8 cellular contexts compared by ENCODE assay signal in the genomic region with DNA sequence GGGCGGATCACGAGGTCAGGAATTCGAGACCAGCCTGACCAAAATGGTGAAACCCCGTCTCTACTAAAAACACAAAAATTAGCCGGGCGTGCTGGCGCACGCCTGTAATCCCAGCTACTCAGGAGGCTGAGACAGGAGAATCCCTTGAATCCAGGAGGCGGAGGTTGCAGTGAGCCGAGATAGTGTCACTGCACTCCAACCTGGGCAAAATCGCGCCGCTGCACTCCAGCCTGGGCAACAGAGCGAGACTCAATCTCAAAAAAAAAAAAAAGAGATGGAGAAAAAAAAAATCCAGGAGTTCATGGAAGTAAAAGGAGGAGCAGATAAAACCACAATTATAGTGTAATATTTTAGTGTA.
DNase-seq lines count a peak whose midpoint lies in the region; ATAC-seq, FAIRE-seq and TF ChIP-seq lines count a peak whose summit lies in the region.
"Not testable (repeated sequence)": the region's sequence is repeated elsewhere in the genome, so short reads cannot be mapped to it uniquely, and the experiment has no call there.

No MANE protein-coding gene starts in this region.

- not testable (repeated sequence) for H4K20me1 ChIP-seq in GM23338 (replicated peaks; ENCODE audit: insufficient read depth); PC-3 (ENCODE audit: low read length); HepG2 (ENCODE audit: insufficient read depth, low read length); smooth muscle cell (ENCODE audit: low read depth)

- H2AFZ ChIP-seq in GM23338; HepG2 (ENCODE audit: low read length): not testable (repeated sequence)
- H2AFZ ChIP-seq in PC-3 (ENCODE audit: low read length) (peak overlapping the region; percentile 56), smooth muscle cell (ENCODE audit: low read depth) (peak overlapping the region; percentile 94)

- TF ChIP-seq CTCF in A549 (IDR thresholded peaks at IDR 0.05); GM23338 (conservative IDR thresholded peaks at IDR 0.05; ENCODE audit: low read depth in 2 of 2); HFF-Myc (IDR thresholded peaks at IDR 0.05; ENCODE audit: low read depth, low read length, missing control alignments); PC-3 (conservative IDR thresholded peaks at IDR 0.05; ENCODE audit: low read depth, low read length); MCF 10A (IDR thresholded peaks at IDR 0.05; ENCODE audit: unreplicated experiment); HepG2 (CRISPR knock-in tag; IDR thresholded peaks at IDR 0.05); smooth muscle cell (IDR thresholded peaks at IDR 0.05; ENCODE audit: borderline replicate concordance, insufficient read depth, poor library complexity, severe bottlenecking): not testable (repeated sequence)

- H3K4me3 ChIP-seq in A549 (peak overlapping the region; percentile 60), HFF-Myc (replicated peaks; ENCODE audit: low read depth, low read length) (peak overlapping the region; percentile 49; the same call in 1 of the 2 replicates), PC-3 (ENCODE audit: low read length) (peak overlapping the region; percentile 68), SJCRH30 (peak overlapping the region; percentile 50), HepG2 (replicated peaks in 1 of 3; ENCODE audit: insufficient read depth in 1 of 3, low read depth in 2 of 3, low read length in 3 of 3) (peak overlapping the region in 2 of 3 experiments; percentile 58 to 71; a peak in 2 of 6 replicates)
- H3K4me3 ChIP-seq in GM23338, smooth muscle cell: not testable (repeated sequence)

- TF ChIP-seq EP300 in A549 (IDR thresholded peaks at IDR 0.05); HepG2 (IDR thresholded peaks at IDR 0.05; ENCODE audit: low read depth in 2 of 2, low read length in 2 of 2); HepG2 (CRISPR knock-in tag; IDR thresholded peaks at IDR 0.05; ENCODE audit: borderline replicate concordance): not testable (repeated sequence)

- H3K4me1 ChIP-seq in A549; GM23338 (ENCODE audit: insufficient read depth); SJCRH30; smooth muscle cell (ENCODE audit: low read depth): not testable (repeated sequence)
- H3K4me1 ChIP-seq in PC-3 (ENCODE audit: insufficient read depth, low read length) (peaks cover 12% of the 10 kb centered on the region), HepG2 (ENCODE audit: insufficient read depth, low read length) (peaks cover 42% of the 10 kb centered on the region)

- not testable (repeated sequence) for ATAC-seq in A549, GM23338, PC-3, HepG2

- H3K9ac ChIP-seq in PC-3 (ENCODE audit: low read length); HepG2 (ENCODE audit: insufficient read depth, low read depth, low read length); smooth muscle cell (ENCODE audit: low read depth): not testable (repeated sequence)

- 22% methylated on average over 8 of the region's 14 CpGs for WGBS in A549 (ENCODE audit: missing lambda C conversion rate)
- WGBS in HepG2 (ENCODE audit: low lambda C conversion rate), result 63% methylated on average over 14 of the region's 14 CpGs
- WGBS in smooth muscle cell (ENCODE audit: low lambda C conversion rate), result 94% methylated on average over 14 of the region's 14 CpGs

- not testable (repeated sequence) for H3K9me3 ChIP-seq in A549; PC-3 (ENCODE audit: low read length); SJCRH30 (replicated peaks); HepG2 (ENCODE audit: low read length); smooth muscle cell (replicated peaks; ENCODE audit: low read depth)

- H3K79me2 ChIP-seq in GM23338 (replicated peaks; ENCODE audit: insufficient read depth); PC-3 (ENCODE audit: low read length); HepG2 (ENCODE audit: insufficient read depth, low read length); smooth muscle cell (ENCODE audit: low read depth): not testable (repeated sequence)

- FAIRE-seq in A549 (lab: Jason Lieb, UNC); HepG2 (lab: Jason Lieb, UNC): not testable (repeated sequence)

- CTCF ChIA-PET in A549 (lab: Yijun Ruan, JAX); PC-3 (lab: Charles Lee); HepG2 (lab: Yijun Ruan, JAX; ENCODE audit: low intra/inter-chr PET ratio, low total read pairs): not testable (repeated sequence)
- CTCF ChIA-PET in MCF 10A (lab: Yijun Ruan, JAX), result interaction anchor here (0.9 to 1.6 kb wide), 4 partner anchors 9 to 42 kb away, joined by 3 to 7 read pairs (median 5); no protein-coding TSS in a partner anchor

- not testable (repeated sequence) for H3K9me2 ChIP-seq in GM23338 (ENCODE audit: insufficient read depth); PC-3 (replicated peaks; ENCODE audit: low read length)

- 0 out of 3 replicates have a peak overlapping the region, but pooled peaks have one; percentile 89 for H3K4me3 Mint-ChIP-seq in GM23338
- peak overlapping the region; percentile 77 for H3K4me3 Mint-ChIP-seq in MCF 10A (ENCODE audit: unreplicated experiment)

- not testable (repeated sequence) for DNase-seq in A549 (ENCODE audit: low read depth in 1 of 2, low spot score in 1 of 2); GM23338 (ENCODE audit: low spot score); HFF-Myc (ENCODE audit: extremely low read depth, low read depth); PC-3; MCF 10A (ENCODE audit: unreplicated experiment); HepG2 (ENCODE audit: low spot score); smooth muscle cell (lab: John Stamatoyannopoulos, UW; ENCODE audit: unreplicated experiment)
- DNase-seq in SJCRH30, result peak in 1 of 2 experiments; percentile 5

- not testable (repeated sequence) for TF ChIP-seq POLR2A in A549 (IDR thresholded peaks at IDR 0.05; ENCODE audit: low read length); HepG2 (IDR thresholded peaks at IDR 0.05; ENCODE audit: insufficient read depth in 1 of 2, low read depth in 2 of 2, low read length in 2 of 2)

- intact Hi-C loops in PC-3 (cut with micrococcal nuclease), result not testable (repeated sequence)
- intact Hi-C loops in MCF 10A (cut with micrococcal nuclease) (loop anchor here (5.0 kb wide), 2 partner anchors 42 to 372 kb away; no protein-coding TSS in a partner anchor), HepG2 (cut with micrococcal nuclease; ENCODE audit: unreplicated experiment) (loop anchor here (5.0 kb wide), 2 partner anchors 43 to 123 kb away; no protein-coding TSS in a partner anchor)

- peak overlapping the region; percentile 88 for H3K4me2 ChIP-seq in A549
- not testable (repeated sequence) for H3K4me2 ChIP-seq in GM23338, smooth muscle cell
- H3K4me2 ChIP-seq in PC-3 (ENCODE audit: low read length), result peak overlapping the region; percentile 83
- peak overlapping the region; percentile 89 for H3K4me2 ChIP-seq in HepG2 (ENCODE audit: low read depth, low read length)

- H3K27me3 ChIP-seq in GM23338 (ENCODE audit: insufficient read depth); PC-3 (ENCODE audit: low read length); SJCRH30; HepG2 (ENCODE audit: control insufficient read depth in 1 of 2, insufficient read depth in 2 of 2, low read length in 2 of 2); smooth muscle cell (ENCODE audit: low read depth): not testable (repeated sequence)

- H3K4me1 Mint-ChIP-seq in GM23338 (peaks cover 14% of the 10 kb centered on the region), MCF 10A (ENCODE audit: insufficient read depth, unreplicated experiment) (peaks cover 22% of the 10 kb centered on the region)

- H3K9me3 Mint-ChIP-seq in GM23338; MCF 10A (ENCODE audit: unreplicated experiment): not testable (repeated sequence)

- not testable (repeated sequence) for TF ChIP-seq RAD21 in A549 (conservative IDR thresholded peaks at IDR 0.05 in 1 of 2, IDR thresholded peaks at IDR 0.05 in 1 of 2); HepG2 (CRISPR knock-in tag; IDR thresholded peaks at IDR 0.05)

- not testable (repeated sequence) for H3K27ac Mint-ChIP-seq in GM23338; MCF 10A (ENCODE audit: low read depth, unreplicated experiment)

- H3K36me3 Mint-ChIP-seq in GM23338 (ENCODE audit: low read depth), result not testable (repeated sequence)
- peaks cover 22% of the 10 kb centered on the region for H3K36me3 Mint-ChIP-seq in MCF 10A (ENCODE audit: insufficient read depth, unreplicated experiment)

- H3K27ac ChIP-seq in A549, result peak overlapping the region in 1 of 2 experiments; percentile 72; a peak in 3 of 6 replicates
- H3K27ac ChIP-seq in GM23338 (ENCODE audit: low read depth); PC-3 (ENCODE audit: low read length); SJCRH30; HepG2 (ENCODE audit: extremely low read length, insufficient read depth, low read length); smooth muscle cell (ENCODE audit: low read depth): not testable (repeated sequence)

- in situ Hi-C loops in HepG2 (cut with HindIII; ENCODE audit: extremely low pct_ligation_motif_present, low pct_unique_long_range_greater_than_20kb), result not testable (repeated sequence)

- not testable (repeated sequence) for H3K36me3 ChIP-seq in GM23338 (ENCODE audit: insufficient read depth); PC-3 (ENCODE audit: low read depth, low read length); SJCRH30; HepG2 (replicated peaks in 1 of 2; ENCODE audit: control insufficient read depth in 1 of 2, insufficient read depth in 2 of 2, low read length in 2 of 2); smooth muscle cell (ENCODE audit: low read depth)

- BruUV-seq in PC-3 (replicated peaks; lab: Mats Ljungman, UMichigan); MCF 10A (replicated peaks; lab: Mats Ljungman, UMichigan); HepG2 (replicated peaks; lab: Mats Ljungman, UMichigan): not testable (repeated sequence)

- POLR2A ChIA-PET in A549 (lab: Yijun Ruan, JAX) (interaction anchor here (1.2 kb wide), 1 partner anchor 259 kb away, joined by 5 read pairs; a partner anchor contains a TSS), MCF 10A (lab: Yijun Ruan, JAX) (interaction anchor here (1.2 to 2.1 kb wide), 5 partner anchors 52 to 204 kb away, joined by 3 to 10 read pairs (median 7); no protein-coding TSS in a partner anchor), HepG2 (lab: Yijun Ruan, JAX) (interaction anchor here (1.1 kb wide), 1 partner anchor 76 kb away, joined by 6 read pairs; a partner anchor contains a TSS)
- POLR2A ChIA-PET in PC-3 (lab: Charles Lee; ENCODE audit: unreplicated experiment), result not testable (repeated sequence)

- peaks cover 32% of the 10 kb centered on the region for H3K27me3 Mint-ChIP-seq in GM23338 (ENCODE audit: insufficient read depth, low read depth, poor library complexity)
- H3K27me3 Mint-ChIP-seq in MCF 10A (ENCODE audit: insufficient read depth, unreplicated experiment), result not testable (repeated sequence)

- H3F3A ChIP-seq in GM23338 (replicated peaks; ENCODE audit: low read depth); PC-3 (ENCODE audit: low read length, unreplicated experiment): not testable (repeated sequence)
- peaks cover 29% of the 10 kb centered on the region for H3F3A ChIP-seq in smooth muscle cell (ENCODE audit: low read depth)
